ENCODE assay signal across 24 cellular contexts in genomic region chr7:106382929-106383328, GRCh38.
"Had no signal": no experiment of that assay in that cellular context is flagged by ENCODE, and none has a peak within 500 bp of the region (broad histone marks: within the 10 kb centered on the region; RNA-seq: fewer than 3 reads in every experiment).

No MANE protein-coding gene starts in this region.

- H3K27ac ChIP-seq: colonic mucosa, coronary artery, dorsolateral prefrontal cortex, epithelial cell of prostate, esophagus muscularis mucosa, esophagus squamous epithelium, foreskin keratinocyte, gastrocnemius medialis, gastroesophageal sphincter, heart left ventricle, heart right ventricle had no signal

- H3K4me3 ChIP-seq: colonic mucosa, coronary artery, dorsolateral prefrontal cortex, esophagus muscularis mucosa, esophagus squamous epithelium, gastrocnemius medialis, gastroesophageal sphincter, heart left ventricle, heart right ventricle had no signal

- H3K4me1 ChIP-seq: colonic mucosa, esophagus muscularis mucosa, foreskin keratinocyte, gastrocnemius medialis, gastroesophageal sphincter had no signal

- ATAC-seq: effector memory CD8-positive, alpha-beta T cell; esophagus mucosa; foreskin keratinocyte; gastrocnemius medialis; gastroesophageal sphincter had no signal

- DNase-seq: colonic mucosa; cortex of kidney; dermis blood vessel endothelial cell; dorsolateral prefrontal cortex; effector CD4-positive, alpha-beta T cell; effector CD8-positive, alpha-beta T cell; effector memory CD4-positive, alpha-beta T cell; effector memory CD8-positive, alpha-beta T cell; endodermal cell; erythroblast; esophagus squamous epithelium; foreskin fibroblast; foreskin keratinocyte; foreskin melanocyte; gastrocnemius medialis; glutamatergic neuron; head of caudate nucleus; heart left ventricle; heart right ventricle had no signal

- H3K9me3 ChIP-seq: colonic mucosa, esophagus muscularis mucosa, esophagus squamous epithelium, gastrocnemius medialis, gastroesophageal sphincter, heart left ventricle, heart right ventricle had no signal

- H3K27me3 ChIP-seq: colonic mucosa, dorsolateral prefrontal cortex, esophagus muscularis mucosa, esophagus squamous epithelium, gastrocnemius medialis, gastroesophageal sphincter, heart left ventricle, heart right ventricle had no signal

- H3K36me3 ChIP-seq: colonic mucosa, esophagus muscularis mucosa, esophagus squamous epithelium, gastrocnemius medialis, gastroesophageal sphincter, heart left ventricle, heart right ventricle had no signal
